In genomic region chr20:40540163-40540562, GRCh38 we compare ENCODE assay signal across 24 cellular contexts.
A peak's percentile ranks its signal among the peaks of the same experiment; 100 is the strongest.
DNase-seq lines count a peak whose midpoint lies in the region; ATAC-seq and TF ChIP-seq lines count a peak whose summit lies in the region.
"Had no signal": no experiment of that assay in that cellular context is flagged by ENCODE, and none has a peak within 500 bp of the region (broad histone marks: within the 10 kb centered on the region; RNA-seq: fewer than 3 reads in every experiment).

No MANE protein-coding gene starts in this region.

- ATAC-seq in CD8-positive, alpha-beta T cell, result no peak
- ATAC-seq: A549, GM12878, GM23338, HCT116 had no signal

- POLR2A ChIA-PET in CD8-positive, alpha-beta T cell (lab: Charles Lee), result no interaction called here

- no peaks in the 10 kb centered on the region for H3K36me3 Mint-ChIP-seq in CD8-positive, alpha-beta T cell
- H3K36me3 Mint-ChIP-seq: CD14-positive monocyte had no signal

- no peaks in the 10 kb centered on the region for H3K4me1 ChIP-seq in CD8-positive, alpha-beta T cell (ENCODE audit: insufficient read depth, low read length)
- H3K4me1 ChIP-seq: A549, BE2C had no signal

- no peak overlapping the region for H3K27ac Mint-ChIP-seq in CD8-positive, alpha-beta T cell
- H3K27ac Mint-ChIP-seq: CD14-positive monocyte; CD4-positive, alpha-beta T cell; GM23338; H9 had no signal

- no peaks in the 10 kb centered on the region for H3K4me1 Mint-ChIP-seq in CD8-positive, alpha-beta T cell (ENCODE audit: low read depth)
- H3K4me1 Mint-ChIP-seq: GM23338, H9 had no signal

- H3K9me3 Mint-ChIP-seq in CD8-positive, alpha-beta T cell, result no peaks in the 10 kb centered on the region
- H3K9me3 Mint-ChIP-seq: CD14-positive monocyte; CD4-positive, alpha-beta T cell; GM23338; H9 had no signal

- TF ChIP-seq CTCF in LNCaP clone FGC (IDR thresholded peaks at IDR 0.05; ENCODE audit: control insufficient read depth, extremely low read depth, insufficient read depth), result no peak
- no peak for TF ChIP-seq CTCF in CD8-positive, alpha-beta T cell (IDR thresholded peaks at IDR 0.05)

- H3K4me3 ChIP-seq in LNCaP clone FGC (ENCODE audit: low read depth, low read length), result no peak overlapping the region
- H3K4me3 ChIP-seq in CD8-positive, alpha-beta T cell (ENCODE audit: low read depth, low read length), result no peak overlapping the region
- H3K4me3 ChIP-seq: A549; BLaER1 treated with 17β-estradiol and CSF1 and Interleukin-3, amounts not matched to agents 10 nM and 100 nM; GM12878; GM23338 had no signal

- no peak overlapping the region for H3K27ac ChIP-seq in CD8-positive, alpha-beta T cell (ENCODE audit: low read depth, low read length)
- H3K27ac ChIP-seq: A549; BLaER1 treated with 17β-estradiol and CSF1 and Interleukin-3, amounts not matched to agents 10 nM and 100 nM had no signal

- no peaks in the 10 kb centered on the region for H3K9me3 ChIP-seq in CD8-positive, alpha-beta T cell (ENCODE audit: low read length)
- H3K9me3 ChIP-seq: A549; BE2C; BLaER1 treated with 17β-estradiol and CSF1 and Interleukin-3, amounts not matched to agents 10 nM and 100 nM had no signal

- CTCF ChIA-PET in CD8-positive, alpha-beta T cell (lab: Charles Lee), result no interaction called here

- H3K27me3 ChIP-seq in CD8-positive, alpha-beta T cell (ENCODE audit: insufficient read depth, low read length), result peaks cover 3% of the 10 kb centered on the region
- H3K27me3 ChIP-seq: BE2C; BLaER1 treated with 17β-estradiol and CSF1 and Interleukin-3, amounts not matched to agents 10 nM and 100 nM had no signal

- intact Hi-C loops in CD8-positive, alpha-beta T cell (cut with DNase I, micrococcal nuclease), result no loop called here

- no peaks in the 10 kb centered on the region for H3K36me3 ChIP-seq in CD8-positive, alpha-beta T cell (ENCODE audit: insufficient read depth, low read length)
- H3K36me3 ChIP-seq: BE2C; BLaER1 treated with 17β-estradiol and CSF1 and Interleukin-3, amounts not matched to agents 10 nM and 100 nM had no signal

- H3K27me3 Mint-ChIP-seq in CD8-positive, alpha-beta T cell (ENCODE audit: low read depth), result peaks cover 10% of the 10 kb centered on the region

- H3K4me3 Mint-ChIP-seq in CD8-positive, alpha-beta T cell, result no peak overlapping the region
- H3K4me3 Mint-ChIP-seq: CD4-positive, alpha-beta T cell; GM23338; H9 had no signal

- peak; percentile 69 for DNase-seq in LNCaP clone FGC (ENCODE audit: low read depth)
- DNase-seq in NCI-H1694 (lab: John Stamatoyannopoulos, UW), result peak; percentile 3
- peak; percentile 74 for DNase-seq in NCI-H446 treated with DMSO at 0.1 percent for 48 hours (lab: John Stamatoyannopoulos, UW)
- peak; percentile 11 for DNase-seq in cerebellum (ENCODE audit: low spot score)
- DNase-seq in stimulated activated naive CD4-positive, alpha-beta T cell treated with Interleukin-2 at 50 U/mL for 16 hours (lab: John Stamatoyannopoulos, UW), result no peak
- DNase-seq in NCI-H146 (lab: John Stamatoyannopoulos, UW), result no peak
- DNase-seq in CD8-positive, alpha-beta T cell, result no peak
- DNase-seq: 8988T; ACHN; AML-193; BE2C; Calu3; CD4-positive, alpha-beta T cell; COR-L47; DMS79; EL; GDM1; H9 had no signal

Comparison
In these comparisons a context has a peak if more than half of its experiments do, and no peak if none do; other contexts are left out.
1. DNase-seq: peak in LNCaP clone FGC (single experiment), NCI-H1694 (single experiment), NCI-H446 treated with DMSO at 0.1 percent for 48 hours (single experiment) and cerebellum (single experiment); none in stimulated activated naive CD4-positive, alpha-beta T cell treated with Interleukin-2 at 50 U/mL for 16 hours (single experiment), NCI-H146 (single experiment) and CD8-positive, alpha-beta T cell (0 of 7).